ENCODE assay signal across 2 cellular contexts in genomic region chr6:127517698-127518097, GRCh38.
TF ChIP-seq lines count a peak whose summit lies in the region.

No MANE protein-coding gene starts in this region.

TF ChIP-seq in SK-N-SH, 30 proteins besides CTCF, POLR2A, EP300 and RAD21 (continued from another document):
- TF ChIP-seq MXI1 (IDR thresholded peaks at IDR 0.05; ENCODE audit: low read depth, low read length) (no peak), NFIC (IDR thresholded peaks at IDR 0.05; ENCODE audit: borderline replicate concordance) (no peak), RCOR1 (IDR thresholded peaks at IDR 0.05; ENCODE audit: low read length) (no peak)

TF ChIP-seq in SK-N-SH treated with all-trans-retinoic acid at 6 μM for 48 hours, 23 proteins besides CTCF, POLR2A, EP300 and RAD21 (continued from another document):
- TF ChIP-seq CREB5 (CRISPR knock-in tag; IDR thresholded peaks at IDR 0.05; ENCODE audit: low read depth) (no peak), TCF4 (CRISPR knock-in tag; IDR thresholded peaks at IDR 0.05; ENCODE audit: borderline replicate concordance) (no peak), ZFP3 (CRISPR knock-in tag; IDR thresholded peaks at IDR 0.05) (no peak), ZFP30 (CRISPR knock-in tag; IDR thresholded peaks at IDR 0.05) (no peak)
